Comparison of ENCODE assay signal across 10 cellular contexts in the genomic region with DNA sequence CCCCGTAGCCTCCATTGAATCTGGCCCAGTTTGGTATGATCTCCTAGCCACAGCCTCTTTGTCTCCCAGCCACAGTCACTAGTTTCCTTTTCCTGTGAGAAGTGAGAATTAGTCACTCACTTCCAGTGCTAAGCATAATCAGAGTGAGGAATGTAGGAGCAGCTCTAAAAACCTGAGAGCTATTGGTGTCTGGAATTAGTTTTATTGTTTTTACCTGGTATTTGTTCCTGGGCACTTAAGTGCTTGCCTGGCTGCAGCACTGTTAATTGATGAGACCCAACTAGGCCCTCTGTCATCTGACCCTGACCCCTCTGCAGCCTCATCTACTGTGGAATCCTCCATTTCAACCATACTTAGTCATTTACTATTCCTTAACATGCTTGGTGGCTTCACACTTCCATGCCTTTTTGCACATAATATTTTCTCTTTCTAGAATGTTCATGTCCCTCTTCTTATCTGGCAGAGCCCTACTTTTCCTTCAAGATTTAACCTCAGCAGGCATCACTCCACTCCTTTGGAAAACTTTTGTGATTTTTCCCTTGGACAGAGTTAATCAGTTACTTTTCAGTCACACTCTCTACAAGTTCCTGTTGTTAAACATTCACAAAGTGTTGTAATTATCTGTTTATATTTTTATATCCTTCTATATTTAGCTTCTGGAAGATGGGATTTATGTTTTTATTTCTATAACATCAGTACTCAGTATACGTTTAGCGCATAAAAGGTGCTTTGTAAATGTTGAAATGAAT. TPM values are rescaled to one million over a fixed set of nuclear protein-coding genes. Genes with fewer than 3 reads are reported as not detected.
DNase-seq lines count a peak whose midpoint lies in the region; ATAC-seq, FAIRE-seq and TF ChIP-seq lines count a peak whose summit lies in the region.
"Had no signal": no experiment of that assay in that cellular context is flagged by ENCODE, and none has a peak within 500 bp of the region (broad histone marks: within the 10 kb centered on the region; RNA-seq: fewer than 3 reads in every experiment).

No MANE protein-coding gene starts in this region.

- H3K36me3 ChIP-seq in keratinocyte (ENCODE audit: control insufficient read depth in 2 of 2, extremely low read depth in 1 of 2, insufficient read depth in 2 of 2, low read length in 2 of 2), result no peaks in the 10 kb centered on the region

- H3K4me1 Mint-ChIP-seq in activated naive CD4-positive, alpha-beta T cell treated with anti-CD3 and anti-CD28 coated beads, Interleukin-2, amount 50 U/mL, for 24 hours, result peaks cover 73% of the 10 kb centered on the region
- H3K4me1 Mint-ChIP-seq in type B pancreatic cell (ENCODE audit: unreplicated experiment), result peaks cover 23% of the 10 kb centered on the region

- no peak for TF ChIP-seq CTCF in VCaP (conservative IDR thresholded peaks at IDR 0.05)
- TF ChIP-seq CTCF in keratinocyte (optimal IDR thresholded peaks at IDR 0.05 in 1 of 3, IDR thresholded peaks at IDR 0.05 in 1 of 3, conservative IDR thresholded peaks at IDR 0.05 in 1 of 3; ENCODE audit: extremely low read depth in 1 of 3, insufficient read depth in 2 of 3, low read length in 3 of 3), result no peak
- no peak for TF ChIP-seq CTCF in type B pancreatic cell (conservative IDR thresholded peaks at IDR 0.05)

- no peaks in the 10 kb centered on the region for H3K9me1 ChIP-seq in keratinocyte (ENCODE audit: control insufficient read depth, extremely low read depth, insufficient read depth, low read length)

- no peaks in the 10 kb centered on the region for H3K27me3 ChIP-seq in keratinocyte (ENCODE audit: control insufficient read depth, extremely low read depth, insufficient read depth, low read length)

- H3K9me3 Mint-ChIP-seq in activated naive CD4-positive, alpha-beta T cell treated with anti-CD3 and anti-CD28 coated beads, Interleukin-2, amount 50 U/mL, for 24 hours, result no peaks in the 10 kb centered on the region
- no peaks in the 10 kb centered on the region for H3K9me3 Mint-ChIP-seq in type B pancreatic cell

- dilution Hi-C loops in keratinocyte (cut with MboI; ENCODE audit: extremely low pct_ligation_motif_present, low sequenced_read_pairs), result no loop called here

- H3K27ac ChIP-seq in VCaP (peak overlapping the region; percentile 32), keratinocyte (ENCODE audit: control insufficient read depth, insufficient read depth, low read length) (peak overlapping the region; percentile 33)

- no peaks in the 10 kb centered on the region for H3K27me3 Mint-ChIP-seq in activated naive CD4-positive, alpha-beta T cell treated with anti-CD3 and anti-CD28 coated beads, Interleukin-2, amount 50 U/mL, for 24 hours
- H3K27me3 Mint-ChIP-seq in type B pancreatic cell, result no peaks in the 10 kb centered on the region

- no peak for ATAC-seq in GM18519 (IDR thresholded peaks at IDR 0.05; ENCODE audit: low FRiP score, unreplicated experiment)

- peak overlapping the region; percentile 20 for H3K27ac Mint-ChIP-seq in activated naive CD4-positive, alpha-beta T cell treated with anti-CD3 and anti-CD28 coated beads, Interleukin-2, amount 50 U/mL, for 24 hours
- peak overlapping the region; percentile 59 for H3K27ac Mint-ChIP-seq in type B pancreatic cell

- H3K4me2 ChIP-seq in keratinocyte (ENCODE audit: control insufficient read depth, extremely low read depth, insufficient read depth, low read depth, low read length), result peak overlapping the region; percentile 42

- no peak overlapping the region for H3K9ac ChIP-seq in keratinocyte (ENCODE audit: control insufficient read depth, extremely low read depth, insufficient read depth, low read length)

- FAIRE-seq in keratinocyte (lab: Jason Lieb, UNC), result peak; percentile 80
- FAIRE-seq: endometrium had no signal

- peak overlapping the region; percentile 50 for H2AFZ ChIP-seq in keratinocyte (ENCODE audit: control insufficient read depth, low read length)

- H3K4me3 Mint-ChIP-seq in activated naive CD4-positive, alpha-beta T cell treated with anti-CD3 and anti-CD28 coated beads, Interleukin-2, amount 50 U/mL, for 24 hours, result peak overlapping the region; percentile 37
- no peak overlapping the region for H3K4me3 Mint-ChIP-seq in type B pancreatic cell

- peaks cover 12% of the 10 kb centered on the region for H3K4me1 ChIP-seq in keratinocyte (ENCODE audit: control insufficient read depth, extremely low read depth, insufficient read depth, low read length)

- no peaks in the 10 kb centered on the region for H4K20me1 ChIP-seq in keratinocyte (ENCODE audit: control insufficient read depth, extremely low read depth, insufficient read depth, low read length)

- no peak for DNase-seq in activated naive CD4-positive, alpha-beta T cell treated with anti-CD3 and anti-CD28 coated beads, Interleukin-2, amount 50 U/mL, for 16 hours
- DNase-seq in keratinocyte (ENCODE audit: low read depth, low spot score) (no peak), type B pancreatic cell (ENCODE audit: extremely low spot score, unreplicated experiment) (no peak), middle frontal gyrus (ENCODE audit: extremely low spot score, low spot score) (no peak)
- no peak for DNase-seq in activated CD8-positive, alpha-beta memory T cell treated with anti-CD3 and anti-CD28 coated beads, Interleukin-2, amount 50 U/mL, for 4 hours
- DNase-seq: SHP77 treated with DMSO at 0.1 percent for 48 hours had no signal

- H3K36me3 Mint-ChIP-seq in activated naive CD4-positive, alpha-beta T cell treated with anti-CD3 and anti-CD28 coated beads, Interleukin-2, amount 50 U/mL, for 24 hours, result no peaks in the 10 kb centered on the region
- H3K36me3 Mint-ChIP-seq in type B pancreatic cell, result peaks cover 3% of the 10 kb centered on the region

- no peak overlapping the region for H3K4me3 ChIP-seq in keratinocyte (ENCODE audit: control insufficient read depth in 2 of 3, extremely low read depth in 1 of 3, insufficient read depth in 2 of 3, low read depth in 1 of 3, low read length in 3 of 3)

- no peaks in the 10 kb centered on the region for H3K9me3 ChIP-seq in keratinocyte (ENCODE audit: control insufficient read depth, low read depth, low read length)

- peaks cover 17% of the 10 kb centered on the region for H3K79me2 ChIP-seq in keratinocyte (ENCODE audit: control insufficient read depth, insufficient read depth, low read length)

RNA-seq across cellular contexts. Expression of gene PDE8A, which starts 48.8 kb away (rescaled TPM):
- polyA plus RNA-seq in keratinocyte, result 19.5 to 24.2 TPM (median 24.1 TPM) in 3 replicates
- 3.5 TPM for polyA plus RNA-seq in keratinocyte (2011; ENCODE audit: low read depth)
- 20.3 and 30.6 TPM in 2 replicates for polyA plus RNA-seq in keratinocyte (2011; cell fraction: cytosol; rRNA removed)
- polyA plus RNA-seq in keratinocyte (2011; cell fraction: nucleus; rRNA removed), result 35.4 and 36.5 TPM in 2 replicates
- polyA plus RNA-seq in keratinocyte (2012; ENCODE audit: low replicate concordance), result 8.3 and 12.5 TPM in 2 replicates
- 19.0 to 29.5 TPM (median 23.7 TPM) in 3 replicates for polyA minus RNA-seq in keratinocyte
- 17.3 TPM for polyA minus RNA-seq in keratinocyte (2011; cell fraction: cytosol; rRNA and poly(A)+ RNA removed)
- 12.0 and 29.8 TPM in 2 replicates for polyA minus RNA-seq in keratinocyte (2011; cell fraction: nucleus; rRNA and poly(A)+ RNA removed)
- 22.8 and 41.8 TPM in 2 replicates for total RNA-seq in type B pancreatic cell (ENCODE audit: low replicate concordance)
